ENCODE assay signal across 30 cellular contexts in the genomic region with DNA sequence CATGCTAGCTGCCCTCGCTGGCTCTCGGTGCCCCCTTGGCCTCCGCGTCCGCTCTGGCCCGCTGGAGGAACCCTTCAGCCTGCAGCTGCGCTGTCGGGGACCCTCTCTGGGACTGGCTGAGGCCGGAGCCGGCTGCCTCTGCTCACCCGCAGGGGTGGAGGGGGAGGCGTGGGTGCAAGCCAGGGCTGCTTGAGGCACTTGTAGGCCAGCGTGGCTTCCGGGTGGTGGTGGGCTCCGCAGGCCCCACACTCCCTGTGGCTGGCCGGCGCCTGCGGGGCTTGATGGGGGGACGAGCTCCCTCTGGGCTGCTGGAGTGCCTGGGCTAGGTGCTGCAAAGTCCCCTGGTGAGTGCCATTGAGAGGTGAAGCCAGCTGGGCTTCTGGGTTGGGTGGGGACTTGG.
"Had no signal": no experiment of that assay in that cellular context is flagged by ENCODE, and none has a peak within 500 bp of the region (broad histone marks: within the 10 kb centered on the region; RNA-seq: fewer than 3 reads in every experiment).

No MANE protein-coding gene starts in this region.

- H3K36me3 ChIP-seq: brain microvascular endothelial cell, colonic mucosa, esophagus squamous epithelium, gastroesophageal sphincter, WERI-Rb-1 had no signal

- FAIRE-seq: astrocyte, bronchial epithelial cell, endometrium, endothelial cell of umbilical vein had no signal

- H3K27ac ChIP-seq: brain microvascular endothelial cell, colonic mucosa, epithelial cell of prostate, esophagus squamous epithelium, gastroesophageal sphincter, WERI-Rb-1 had no signal

- DNase-seq: activated B cell treated with CpG ODN at 0.5 μM for 24 hours; activated CD4-positive, alpha-beta T cell treated with anti-CD3 and anti-CD28 coated beads for 48 hours; activated CD4-positive, alpha-beta T cell treated with anti-CD3 and anti-CD28 coated beads, Interleukin-2, amount 50 U/mL, for 1 hour; activated CD4-positive, alpha-beta T cell treated with anti-CD3 and anti-CD28 coated beads, Interleukin-2, amount 50 U/mL, for 48 hours; activated CD8-positive, alpha-beta memory T cell treated with anti-CD3 and anti-CD28 coated beads for 24 hours; activated CD8-positive, alpha-beta T cell treated with anti-CD3 and anti-CD28 coated beads for 36 hours; activated effector memory CD4-positive, alpha-beta T cell treated with Interleukin-2 at 50 U/mL for 16 hours; activated naive CD4-positive, alpha-beta T cell treated with anti-CD3 and anti-CD28 coated beads, Interleukin-2, amount 10 ng/mL, durations not matched to agents 7 days and 5 days; activated naive CD8-positive, alpha-beta T cell treated with anti-CD3 and anti-CD28 coated beads, Interleukin-2, amount 10 ng/mL, durations not matched to agents 7 days and 5 days; activated T-cell treated with anti-CD3 and anti-CD28 coated beads, Interleukin-2, amount 50 U/mL, for 4 hours; brain microvascular endothelial cell; caudate nucleus; cerebellar nuclear complex; colonic mucosa; effector CD8-positive, alpha-beta T cell; esophagus squamous epithelium; foreskin melanocyte; T-helper 1 cell; T-helper 17 cell; T1000; WERI-Rb-1 had no signal

- H3K4me3 ChIP-seq: colonic mucosa, esophagus squamous epithelium, gastroesophageal sphincter had no signal

- H3K27me3 ChIP-seq: brain microvascular endothelial cell, colonic mucosa, esophagus squamous epithelium, gastroesophageal sphincter had no signal

- ATAC-seq: activated CD4-positive, CD25-positive, alpha-beta regulatory T cell treated with anti-CD3 and anti-CD28 coated beads, Interleukin-2, amount 50 U/mL, for 24 hours; activated CD8-positive, alpha-beta T cell treated with anti-CD3 and anti-CD28 coated beads for 36 hours; activated naive CD4-positive, alpha-beta T cell treated with anti-CD3 and anti-CD28 coated beads, Interleukin-2, amount 50 U/mL, for 72 hours; activated T-cell treated with anti-CD3 and anti-CD28 coated beads, Interleukin-2, amount 50 U/mL, for 4 hours; activated T-helper 17 cell treated with anti-CD3 and anti-CD28 coated beads, Interleukin-2, amount 50 U/mL, for 72 hours; gastroesophageal sphincter; T-helper 17 cell had no signal

- H3K9me3 ChIP-seq: colonic mucosa had no signal

- H3K4me1 ChIP-seq: colonic mucosa, esophagus squamous epithelium, gastroesophageal sphincter had no signal
